19 cellular contexts compared by ENCODE assay signal in genomic region chr4:105166066-105166465, GRCh38. TPM values are rescaled to one million over a fixed set of nuclear protein-coding genes. Genes with fewer than 3 reads are reported as not detected.
DNase-seq lines count a peak whose midpoint lies in the region; ATAC-seq, FAIRE-seq and TF ChIP-seq lines count a peak whose summit lies in the region.
"Had no signal": no experiment of that assay in that cellular context is flagged by ENCODE, and none has a peak within 500 bp of the region (broad histone marks: within the 10 kb centered on the region; RNA-seq: fewer than 3 reads in every experiment).

No MANE protein-coding gene starts in this region.

- H3K27ac Mint-ChIP-seq in activated naive CD4-positive, alpha-beta T cell treated with anti-CD3 and anti-CD28 coated beads, Interleukin-2, amount 50 U/mL, for 72 hours: no peak overlapping the region
- H3K27ac Mint-ChIP-seq: B cell; CD8-positive, alpha-beta T cell; HFFc6 had no signal

- TF ChIP-seq EP300 in SK-N-SH (IDR thresholded peaks at IDR 0.05; ENCODE audit: borderline replicate concordance in 1 of 2, low read depth in 1 of 2, low read length in 1 of 2): no peak

- CTCF ChIA-PET in SK-N-SH (lab: Yijun Ruan, JAX): no interaction called here

- peaks cover 3% of the 10 kb centered on the region for H3F3A ChIP-seq in SK-N-SH (replicated peaks; ENCODE audit: insufficient read depth)

- POLR2A ChIA-PET in SK-N-SH (lab: Yijun Ruan, JAX): no interaction called here

- H3K9ac ChIP-seq in SK-N-SH: no peak overlapping the region

- no peak for ATAC-seq in activated naive CD4-positive, alpha-beta T cell treated with anti-CD3 and anti-CD28 coated beads, Interleukin-2, amount 50 U/mL, for 72 hours
- ATAC-seq in body of pancreas: no peak
- ATAC-seq: CD8-positive, alpha-beta T cell; HepG2 had no signal

- TF ChIP-seq POLR2A in body of pancreas (IDR thresholded peaks at IDR 0.05): no peak

- intact Hi-C loops in body of pancreas (cut with DNase I): no loop called here

- DNase-seq in D721Med (ENCODE audit: insufficient read length, low spot score) (no peak), GM19239 (ENCODE audit: insufficient read length, low spot score) (no peak), RCC 7860 (ENCODE audit: low spot score) (no peak), superior temporal gyrus (ENCODE audit: extremely low spot score) (no peak), body of pancreas (no peak), SK-N-SH (no peak)
- DNase-seq in activated naive CD4-positive, alpha-beta T cell treated with anti-CD3 and anti-CD28 coated beads, Interleukin-2, amount 50 U/mL, for 72 hours (ENCODE audit: low spot score in 2 of 2): no peak
- DNase-seq: ACHN; C1 segment of cervical spinal cord; CD8-positive, alpha-beta T cell; COR-L47; DND-41; HCEC 1CT; HFFc6 had no signal

- peaks cover 93% of the 10 kb centered on the region for H3K79me2 ChIP-seq in SK-N-SH (ENCODE audit: insufficient read depth)

- H3K4me3 ChIP-seq in body of pancreas: no peak overlapping the region
- no peak overlapping the region for H3K4me3 ChIP-seq in SK-N-SH (ENCODE audit: low read depth in 2 of 2, low read length in 1 of 2)

- H3K36me3 Mint-ChIP-seq in activated naive CD4-positive, alpha-beta T cell treated with anti-CD3 and anti-CD28 coated beads, Interleukin-2, amount 50 U/mL, for 72 hours: peaks cover 21 to 52% of the 10 kb centered on the region in 2 donors

- no peak for TF ChIP-seq CTCF in D721Med (IDR thresholded peaks at IDR 0.05; ENCODE audit: insufficient read depth, missing control alignments)
- TF ChIP-seq CTCF in body of pancreas (IDR thresholded peaks at IDR 0.05): no peak
- no peak for TF ChIP-seq CTCF in SK-N-SH (IDR thresholded peaks at IDR 0.05)

- no peak for TF ChIP-seq RAD21 in SK-N-SH (IDR thresholded peaks at IDR 0.05; ENCODE audit: low read length)

- no peaks in the 10 kb centered on the region for H3K36me3 ChIP-seq in body of pancreas (replicated peaks in 1 of 2; ENCODE audit: insufficient read depth in 1 of 2, low read depth in 2 of 2)
- peaks cover 0 to 13% of the 10 kb centered on the region in 2 experiments for H3K36me3 ChIP-seq in SK-N-SH (replicated peaks in 1 of 2; ENCODE audit: control insufficient read depth in 1 of 2, insufficient read depth in 2 of 2, low read length in 1 of 2)

- FAIRE-seq in D721Med (lab: Jason Lieb, UNC) (peak; percentile 53), GM19239 (lab: Jason Lieb, UNC) (peak; percentile 42), RCC 7860 (lab: Jason Lieb, UNC) (peak; percentile 7), islet of Langerhans (lab: Jason Lieb, UNC) (peak; percentile 9)
- FAIRE-seq: H1, HepG2, HTR-8/SVneo had no signal

- H3K27ac ChIP-seq in body of pancreas: no peak overlapping the region
- no peak overlapping the region for H3K27ac ChIP-seq in SK-N-SH (ENCODE audit: low read depth in 2 of 2, low read length in 1 of 2)

- H3K9me2 ChIP-seq in SK-N-SH: no peaks in the 10 kb centered on the region

- peaks cover 4 to 16% of the 10 kb centered on the region in 2 donors for H3K9me3 Mint-ChIP-seq in activated naive CD4-positive, alpha-beta T cell treated with anti-CD3 and anti-CD28 coated beads, Interleukin-2, amount 50 U/mL, for 72 hours
- H3K9me3 Mint-ChIP-seq: CD8-positive, alpha-beta T cell; HFFc6 had no signal

- no peak overlapping the region for H2AFZ ChIP-seq in SK-N-SH (ENCODE audit: low read depth)

- peaks cover 30% of the 10 kb centered on the region; the same call in 1 of the 2 replicates for H4K20me1 ChIP-seq in SK-N-SH (ENCODE audit: insufficient read depth)

- H3K4me1 ChIP-seq in body of pancreas (peaks cover 11% of the 10 kb centered on the region), SK-N-SH (ENCODE audit: control insufficient read depth in 1 of 2, insufficient read depth in 2 of 2, low read depth in 1 of 2, low read length in 1 of 2) (peaks cover 0 to 3% of the 10 kb centered on the region in 2 experiments; a peak in 1 of 4 replicates)

- H3K4me2 ChIP-seq in SK-N-SH: no peak overlapping the region

- H3K27me3 ChIP-seq in body of pancreas (no peaks in the 10 kb centered on the region), SK-N-SH (ENCODE audit: insufficient read depth) (no peaks in the 10 kb centered on the region)

- no peaks in the 10 kb centered on the region for H3K9me3 ChIP-seq in body of pancreas
- H3K9me3 ChIP-seq in SK-N-SH: no peaks in the 10 kb centered on the region

TF ChIP-seq in SK-N-SH, 30 proteins besides CTCF, POLR2A, EP300 and RAD21:
- TF ChIP-seq TCF12 (IDR thresholded peaks at IDR 0.05): no peak
- no peak for TF ChIP-seq MEF2A (IDR thresholded peaks at IDR 0.05; ENCODE audit: borderline replicate concordance, low read depth)
- no peak for TF ChIP-seq CHD2 (IDR thresholded peaks at IDR 0.05; ENCODE audit: low read length, partially characterized antibody)
- TF ChIP-seq RCOR1 (IDR thresholded peaks at IDR 0.05; ENCODE audit: low read length): no peak
- no peak for TF ChIP-seq MAX (IDR thresholded peaks at IDR 0.05; ENCODE audit: low read depth)
- TF ChIP-seq GATA2 (CRISPR knock-in tag; IDR thresholded peaks at IDR 0.05): no peak
- TF ChIP-seq FOSL2 (IDR thresholded peaks at IDR 0.05; ENCODE audit: borderline replicate concordance, low read depth): no peak
- TF ChIP-seq USF2 (IDR thresholded peaks at IDR 0.05; ENCODE audit: borderline replicate concordance, low read depth, low read length): no peak
- TF ChIP-seq ELF1 (IDR thresholded peaks at IDR 0.05): no peak
- no peak for TF ChIP-seq MXI1 (IDR thresholded peaks at IDR 0.05; ENCODE audit: low read depth, low read length)
- TF ChIP-seq IRF3 (IDR thresholded peaks at IDR 0.05; ENCODE audit: low read depth, low read length): no peak
- no peak for TF ChIP-seq RXRA (IDR thresholded peaks at IDR 0.05; ENCODE audit: borderline replicate concordance, low read depth)

RNA-seq across cellular contexts. Expression of gene TET2, which starts 19.4 kb away (rescaled TPM):
- 10 to 100 TPM; 41.5 to 46.8 TPM for total RNA-seq in activated naive CD4-positive, alpha-beta T cell treated with anti-CD3 and anti-CD28 coated beads, Interleukin-2, amount 50 U/mL, for 72 hours
- 10 to 100 TPM; 11.2 to 17.5 TPM for total RNA-seq in body of pancreas
- 3.5 and 5.1 TPM in 2 replicates for polyA plus RNA-seq in SK-N-SH (2012; rRNA removed)
- polyA plus RNA-seq in SK-N-SH (2012; cell fraction: cytosol; rRNA removed): 3.4 and 3.5 TPM in 2 replicates
- polyA plus RNA-seq in SK-N-SH (2012; cell fraction: nucleus; rRNA removed): 6.2 and 12.3 TPM in 2 replicates
